Comparison of ENCODE assay signal across 7 cellular contexts in genomic region chr1:226662704-226663326, GRCh38.
DNase-seq lines count a peak whose midpoint lies in the region; ATAC-seq, FAIRE-seq and TF ChIP-seq lines count a peak whose summit lies in the region.

No MANE protein-coding gene starts in this region.

- no peak for TF ChIP-seq CTCF in foreskin keratinocyte (conservative IDR thresholded peaks at IDR 0.05)
- TF ChIP-seq CTCF in psoas muscle (IDR thresholded peaks at IDR 0.05) = no peak

- WGBS in psoas muscle, 3 donors = 18 to 40% (median 24%) methylated on average over 13 of the region's 13 CpGs

- H3K4me1 ChIP-seq in foreskin keratinocyte (peaks cover 16% of the 10 kb centered on the region), psoas muscle (peaks cover 92% of the 10 kb centered on the region)

- DNase-seq in RCC 7860 (ENCODE audit: low spot score) (peak; percentile 93), foreskin keratinocyte (peak; percentile 93 to 97), psoas muscle (peak; percentile 85 to 91), urothelium cell line (ENCODE audit: low spot score) (peak; percentile 87)
- DNase-seq in activated T-helper 9 cell treated with anti-CD3 and anti-CD28 coated beads, Interleukin-2, amount 50 U/mL, for 16 hours (ENCODE audit: low read depth) = peak; percentile 76

- ATAC-seq in GM18870 (IDR thresholded peaks at IDR 0.05; ENCODE audit: unreplicated experiment) (peak; percentile 93), HG03060 (IDR thresholded peaks at IDR 0.05; ENCODE audit: low read depth, unreplicated experiment) (peak; percentile 95), foreskin keratinocyte (peak; percentile 89), psoas muscle (peak; percentile 82 to 91 (median 85))

- H3K27ac ChIP-seq in foreskin keratinocyte (peak overlapping the region; percentile 84), psoas muscle (peak overlapping the region; percentile 77)

- intact Hi-C loops in psoas muscle (cut with DNase I) = loop anchor here in 1 of 2 donors (2.0 to 5.0 kb wide), 3 partner anchors 40 to 156 kb away; partner anchors contain the start of gene ITPKB

- no peaks in the 10 kb centered on the region for H3K36me3 ChIP-seq in psoas muscle (ENCODE audit: insufficient read depth in 1 of 2, low read depth in 1 of 2)

- H3K27me3 ChIP-seq in foreskin keratinocyte (no peaks in the 10 kb centered on the region), psoas muscle (ENCODE audit: insufficient read depth in 3 of 3, low read length in 2 of 3) (no peaks in the 10 kb centered on the region)

- H3K9me3 ChIP-seq in psoas muscle = no peaks in the 10 kb centered on the region

- peak; percentile 90 for FAIRE-seq in RCC 7860 (lab: Jason Lieb, UNC)
- no peak for FAIRE-seq in urothelium cell line (lab: Jason Lieb, UNC)

- H3K4me3 ChIP-seq in psoas muscle = peak overlapping the region; percentile 0

Comparison
In these comparisons a context has a peak if more than half of its experiments do, and no peak if none do; other contexts are left out.
1. Peak in every context shown above with its lines: DNase-seq, ATAC-seq, H3K4me3 ChIP-seq and H3K27ac ChIP-seq.